In genomic region chr13:114027826-114028225, GRCh38 we compare ENCODE assay signal across 17 cellular contexts. TPM values are rescaled to one million over a fixed set of nuclear protein-coding genes. Genes with fewer than 3 reads are reported as not detected.
A peak's percentile ranks its signal among the peaks of the same experiment; 100 is the strongest.
DNase-seq lines count a peak whose midpoint lies in the region; ATAC-seq, FAIRE-seq and TF ChIP-seq lines count a peak whose summit lies in the region.
"Had no signal": no experiment of that assay in that cellular context is flagged by ENCODE, and none has a peak within 500 bp of the region (broad histone marks: within the 10 kb centered on the region; RNA-seq: fewer than 3 reads in every experiment).

No MANE protein-coding gene starts in this region.

- H3K4me3 ChIP-seq in sigmoid colon = no peak overlapping the region
- no peak overlapping the region for H3K4me3 ChIP-seq in brain microvascular endothelial cell (ENCODE audit: low read depth, low read length)

- H3K27ac ChIP-seq in sigmoid colon (peak overlapping the region; percentile 62 to 81 (median 68)), brain microvascular endothelial cell (no peak overlapping the region)

- DNase-seq in GM12892 (ENCODE audit: insufficient read length) (no peak), T-helper 17 cell (no peak), left cardiac atrium (peak; percentile 16), sigmoid colon (no peak), GM13977 (ENCODE audit: low spot score) (no peak), SKM-1 treated with dmso at 0.1 percent for 144 hours (lab: John Stamatoyannopoulos, UW; ENCODE audit: unreplicated experiment) (no peak), brain microvascular endothelial cell (no peak)
- DNase-seq in activated effector memory CD4-positive, alpha-beta T cell treated with anti-CD3 and anti-CD28 coated beads, Interleukin-2, amount 50 U/mL, for 16 hours = no peak
- DNase-seq: activated CD4-positive, CD25-positive, alpha-beta regulatory T cell; activated gamma-delta T cell treated with Interleukin-2 at 50 U/mL for 16 hours; cortex of kidney; erythroblast; NCI-H187 treated with DMSO at 0.1 percent for 48 hours; NCI-H446 treated with DMSO at 0.1 percent for 48 hours; SIG-M5 had no signal

- H3K27ac Mint-ChIP-seq in T-helper 17 cell = peak overlapping the region; percentile 41

- in situ Hi-C loops in GM13977 (cut with MboI; ENCODE audit: low pct_unique_long_range_greater_than_20kb, low sequenced_read_pairs, unreplicated experiment) = no loop called here
- in situ Hi-C loops in brain microvascular endothelial cell (cut with HindIII; ENCODE audit: low pct_ligation_motif_present, low sequenced_read_pairs) = no loop called here

- intact Hi-C loops in left cardiac atrium (cut with DNase I) (no loop called here), sigmoid colon (cut with DNase I) (loop anchor here (5.0 kb wide), 1 partner anchor 199 kb away; no protein-coding TSS in a partner anchor)

- H3K4me1 ChIP-seq in sigmoid colon = peaks cover 0 to 53% (median 41%) of the 10 kb centered on the region in 4 donors

- peaks cover 2% of the 10 kb centered on the region for H3K36me3 Mint-ChIP-seq in T-helper 17 cell (ENCODE audit: low read depth)

- TF ChIP-seq CTCF in sigmoid colon (IDR thresholded peaks at IDR 0.05) = no peak
- no peak for TF ChIP-seq CTCF in GM13977 (IDR thresholded peaks at IDR 0.05; ENCODE audit: extremely low read depth, insufficient read depth, missing control alignments)
- TF ChIP-seq CTCF in brain microvascular endothelial cell (IDR thresholded peaks at IDR 0.05; ENCODE audit: low read depth, low read length, missing control alignments) = no peak

- H3K9me3 ChIP-seq in T-helper 17 cell (ENCODE audit: control insufficient read depth, low read length, poor library complexity, severe bottlenecking) (no peaks in the 10 kb centered on the region), sigmoid colon (no peaks in the 10 kb centered on the region)

- no peak for ATAC-seq in T-helper 17 cell
- ATAC-seq in left cardiac atrium = no peak

- TF ChIP-seq POLR2A in GM12892 (IDR thresholded peaks at IDR 0.05; ENCODE audit: low read depth, low read length) (no peak), sigmoid colon (IDR thresholded peaks at IDR 0.05) (no peak)

- no peaks in the 10 kb centered on the region for H3K27me3 ChIP-seq in sigmoid colon
- H3K27me3 ChIP-seq in brain microvascular endothelial cell (replicated peaks) = no peaks in the 10 kb centered on the region

- TF ChIP-seq EP300 in sigmoid colon (IDR thresholded peaks at IDR 0.05) = no peak

- 93 to 96% methylated on average over 21 of the region's 21 CpGs for WGBS in sigmoid colon, 2 donors

- H3K27me3 Mint-ChIP-seq in T-helper 17 cell = no peaks in the 10 kb centered on the region

- no peak overlapping the region for H3K4me3 Mint-ChIP-seq in T-helper 17 cell

- H3K36me3 ChIP-seq in sigmoid colon (peaks cover 0 to 15% (median 6%) of the 10 kb centered on the region in 4 donors), brain microvascular endothelial cell (replicated peaks) (peaks cover 56% of the 10 kb centered on the region)

- H3K4me1 Mint-ChIP-seq in T-helper 17 cell = peaks cover 16% of the 10 kb centered on the region

- peak; percentile 21 for FAIRE-seq in GM12892 (lab: Jason Lieb, UNC)

RNA-seq across cellular contexts. Expression of gene C13orf46, which starts 54.0 kb away (rescaled TPM):
- 0.08 TPM for polyA plus RNA-seq in GM12892 (2012; ENCODE audit: missing spikeins)
- total RNA-seq in T-helper 17 cell (10 to 100 TPM; 18.6 to 22.6 TPM), left cardiac atrium (1 to 10 TPM in 1 of 2 donors, under 1 TPM in 1; 0.65 to 1.4 TPM), sigmoid colon (10 to 100 TPM in 1 of 4 donors, under 1 TPM in 2, not detected in 1; 0.71 to 11.9 (median 0.81) TPM)
- 1 to 10 TPM in 1 of 3 donors, under 1 TPM in 1, not detected in 1; 0.23 to 1.2 TPM for polyA plus RNA-seq in sigmoid colon
- total RNA-seq: Daoy had no signal
- polyA plus RNA-seq: neural cell had no signal
